ENCODE assay signal across 20 cellular contexts in genomic region chr9:87548159-87548558, GRCh38.
"Had no signal": no experiment of that assay in that cellular context is flagged by ENCODE, and none has a peak within 500 bp of the region (broad histone marks: within the 10 kb centered on the region; RNA-seq: fewer than 3 reads in every experiment).

No MANE protein-coding gene starts in this region.

- H3K27ac Mint-ChIP-seq: activated CD4-positive, alpha-beta memory T cell treated with anti-CD3 and anti-CD28 coated beads, Interleukin-2, amount 10 ng/mL, durations not matched to agents 7 days and 5 days; activated CD4-positive, alpha-beta T cell treated with anti-CD3 and anti-CD28 coated beads, Interleukin-2, amount 10 ng/mL, durations not matched to agents 24 days and 14 days; activated naive CD4-positive, alpha-beta T cell treated with anti-CD3 and anti-CD28 coated beads, Interleukin-2, amount 10 ng/mL, durations not matched to agents 7 days and 5 days; memory B cell; naive thymus-derived CD4-positive, alpha-beta T cell; stimulated activated naive CD8-positive, alpha-beta T cell treated with anti-CD3 and anti-CD28 coated beads, Interleukin-15, Interleukin-2, amounts not matched to agents 100 ng/mL and 50 ng/mL, for 24 hours had no signal

- ATAC-seq: activated CD4-positive, CD25-positive, alpha-beta regulatory T cell treated with anti-CD3 and anti-CD28 coated beads, Interleukin-2, amount 50 U/mL, for 24 hours; naive thymus-derived CD4-positive, alpha-beta T cell had no signal

- H3K27ac ChIP-seq: suprapubic skin, tibial nerve had no signal

- H3K4me3 ChIP-seq: suprapubic skin, tibial nerve had no signal

- H3K9me3 Mint-ChIP-seq: activated CD4-positive, alpha-beta memory T cell treated with anti-CD3 and anti-CD28 coated beads, Interleukin-2, amount 10 ng/mL, durations not matched to agents 7 days and 5 days; activated CD4-positive, alpha-beta T cell treated with anti-CD3 and anti-CD28 coated beads, Interleukin-2, amount 10 ng/mL, durations not matched to agents 24 days and 14 days; activated naive CD4-positive, alpha-beta T cell treated with anti-CD3 and anti-CD28 coated beads, Interleukin-2, amount 10 ng/mL, durations not matched to agents 7 days and 5 days; stimulated activated naive CD8-positive, alpha-beta T cell treated with anti-CD3 and anti-CD28 coated beads, Interleukin-15, Interleukin-2, amounts not matched to agents 100 ng/mL and 50 ng/mL, for 24 hours had no signal

- H3K9me3 ChIP-seq: suprapubic skin, tibial nerve had no signal

- H3K36me3 ChIP-seq: suprapubic skin, tibial nerve had no signal

- H3K27me3 Mint-ChIP-seq: memory B cell had no signal

- H3K4me1 ChIP-seq: suprapubic skin, tibial nerve had no signal

- FAIRE-seq: endometrium, urothelium cell line had no signal

- H3K27me3 ChIP-seq: suprapubic skin, tibial nerve had no signal

- DNase-seq: activated CD4-positive, alpha-beta memory T cell treated with anti-CD3 and anti-CD28 coated beads, Interleukin-2, amount 10 ng/mL, durations not matched to agents 7 days and 5 days; activated CD4-positive, alpha-beta T cell treated with anti-CD3 and anti-CD28 coated beads, Interleukin-2, amount 10 ng/mL, durations not matched to agents 24 days and 14 days; activated effector memory CD4-positive, alpha-beta T cell treated with anti-CD3 and anti-CD28 coated beads, Interleukin-2, amount 50 U/mL, for 16 hours; activated naive CD4-positive, alpha-beta T cell treated with anti-CD3 and anti-CD28 coated beads, Interleukin-2, amount 10 ng/mL, durations not matched to agents 7 days and 5 days; amygdala; foreskin melanocyte; hypothalamus; left cardiac atrium; naive thymus-derived CD4-positive, alpha-beta T cell; occipital lobe; posterior cingulate gyrus; stimulated activated CD4-positive, alpha-beta T cell treated with anti-CD3 and anti-CD28 coated beads, Interleukin-12 subunit alpha, Interleukin-12 subunit beta, amount 100 ng/mL, for 4 hours had no signal

- H3K4me3 Mint-ChIP-seq: activated CD4-positive, alpha-beta memory T cell treated with anti-CD3 and anti-CD28 coated beads, Interleukin-2, amount 10 ng/mL, durations not matched to agents 7 days and 5 days; activated CD4-positive, alpha-beta T cell treated with anti-CD3 and anti-CD28 coated beads, Interleukin-2, amount 10 ng/mL, durations not matched to agents 24 days and 14 days; activated naive CD4-positive, alpha-beta T cell treated with anti-CD3 and anti-CD28 coated beads, Interleukin-2, amount 10 ng/mL, durations not matched to agents 7 days and 5 days; memory B cell; naive thymus-derived CD4-positive, alpha-beta T cell; neural crest cell; stimulated activated naive CD8-positive, alpha-beta T cell treated with anti-CD3 and anti-CD28 coated beads, Interleukin-15, Interleukin-2, amounts not matched to agents 100 ng/mL and 50 ng/mL, for 24 hours had no signal

- H3K36me3 Mint-ChIP-seq: activated naive CD4-positive, alpha-beta T cell treated with anti-CD3 and anti-CD28 coated beads, Interleukin-2, amount 10 ng/mL, durations not matched to agents 7 days and 5 days; memory B cell; naive thymus-derived CD4-positive, alpha-beta T cell had no signal

- H3K4me1 Mint-ChIP-seq: activated CD4-positive, alpha-beta memory T cell treated with anti-CD3 and anti-CD28 coated beads, Interleukin-2, amount 10 ng/mL, durations not matched to agents 7 days and 5 days; activated CD4-positive, alpha-beta T cell treated with anti-CD3 and anti-CD28 coated beads, Interleukin-2, amount 10 ng/mL, durations not matched to agents 24 days and 14 days; activated naive CD4-positive, alpha-beta T cell treated with anti-CD3 and anti-CD28 coated beads, Interleukin-2, amount 10 ng/mL, durations not matched to agents 7 days and 5 days; memory B cell had no signal
